In genomic region chr1:3148171-3148570, GRCh38 we compare ENCODE assay signal across 35 cellular contexts.
"Had no signal": no experiment of that assay in that cellular context is flagged by ENCODE, and none has a peak within 500 bp of the region (broad histone marks: within the 10 kb centered on the region; RNA-seq: fewer than 3 reads in every experiment).

No MANE protein-coding gene starts in this region.

- DNase-seq: Karpas-422, Kasumi-1, MG63, MM.1S, MV-4-11, NCI-H1048, NCI-H1092, NCI-H1092 treated with DMSO at 0.1 percent for 48 hours, NCI-H1105, NCI-H1105 treated with DMSO at 0.1 percent for 48 hours, NCI-H1417, NCI-H1436, NCI-H1436 treated with DMSO at 0.1 percent for 48 hours, NCI-H146, NCI-H1694, NCI-H1694 treated with DMSO at 0.1 percent for 48 hours, NCI-H187, NCI-H187 treated with DMSO at 0.1 percent for 48 hours, NCI-H1930, NCI-H2029, NCI-H2029 treated with DMSO at 0.1 percent for 48 hours, NCI-H2081, NCI-H2081 treated with DMSO at 0.1 percent for 48 hours, NCI-H2107, NCI-H2171, NCI-H2171 treated with DMSO at 0.1 percent for 48 hours, NCI-H2227 treated with DMSO at 0.1 percent for 48 hours, NCI-H226, NCI-H345, NCI-H446, NCI-H446 treated with DMSO at 0.1 percent for 48 hours, NCI-H510A, NCI-H510A treated with DMSO at 0.1 percent for 48 hours, NCI-H524 had no signal

- H3K4me3 ChIP-seq: MG63 had no signal

- H3K36me3 ChIP-seq: MG63 had no signal

- H3K9ac ChIP-seq: KMS-11 had no signal

- H3K4me2 ChIP-seq: KMS-11 had no signal

- H3K27me3 ChIP-seq: MG63 had no signal

- H3K27ac ChIP-seq: KMS-11 had no signal

- H3K9me3 ChIP-seq: MG63 had no signal
